ENCODE assay signal across 8 cellular contexts in genomic region chr3:127694467-127695215, GRCh38. TPM values are rescaled to one million over a fixed set of nuclear protein-coding genes. Genes with fewer than 3 reads are reported as not detected.
DNase-seq lines count a peak whose midpoint lies in the region; ATAC-seq and TF ChIP-seq lines count a peak whose summit lies in the region.

No MANE protein-coding gene starts in this region.

- intact Hi-C loops in mucosa of descending colon (cut with DNase I, micrococcal nuclease), result loop anchor here in 1 of 2 donors (10.0 kb wide), 1 partner anchor 120 kb away; no protein-coding TSS in a partner anchor

- ATAC-seq in mucosa of descending colon (peak; percentile 55), GM18870 (IDR thresholded peaks at IDR 0.05; ENCODE audit: unreplicated experiment) (no peak), HG02852 (IDR thresholded peaks at IDR 0.05; ENCODE audit: unreplicated experiment) (no peak), GM18517 (IDR thresholded peaks at IDR 0.05; ENCODE audit: unreplicated experiment) (no peak)

- H3K4me3 ChIP-seq in mucosa of descending colon, result no peak overlapping the region

- no peaks in the 10 kb centered on the region for H3K9me3 ChIP-seq in mucosa of descending colon

- in situ Hi-C loops in SK-MEL-5 (cut with HindIII; ENCODE audit: low pct_unique_long_range_greater_than_20kb, low sequenced_read_pairs), result no loop called here

- peaks cover 25% of the 10 kb centered on the region for H3K4me1 ChIP-seq in mucosa of descending colon (ENCODE audit: low read depth)

- H3K36me3 ChIP-seq in mucosa of descending colon (ENCODE audit: low read depth), result peaks cover 3% of the 10 kb centered on the region

- TF ChIP-seq CTCF in mucosa of descending colon (IDR thresholded peaks at IDR 0.05), result no peak

- DNase-seq in DMS 273 treated with DMSO at 0.1 percent for 48 hours (lab: John Stamatoyannopoulos, UW) (peak; percentile 46), LHCN-M2 (ENCODE audit: low read depth) (peak; percentile 46), SK-MEL-5 (ENCODE audit: low read depth, low spot score) (peak; percentile 71), cerebellar nuclear complex (lab: John Stamatoyannopoulos, UW) (peak; percentile 47 to 69), mucosa of descending colon (peak; percentile 66 to 73 (median 67))

RNA-seq across cellular contexts. Expression of gene ABTB1, which starts 21.9 kb away (rescaled TPM):
- total RNA-seq in LHCN-M2 (2014; rRNA removed), result 4.0 and 5.2 TPM in 2 replicates
- polyA plus RNA-seq in LHCN-M2 (2012), result 16.7 TPM
- total RNA-seq in SK-MEL-5 (2014; rRNA removed; shearing (Covaris generic)), result 1.1 and 1.3 TPM in 2 replicates
- polyA plus RNA-seq in SK-MEL-5 (2015; cell fraction: cytosol; rRNA removed), result 13.8 and 18.3 TPM in 2 replicates
- polyA plus RNA-seq in SK-MEL-5 (2015; cell fraction: nucleus; rRNA removed), result 93.8 and 129 TPM in 2 replicates
- total RNA-seq in mucosa of descending colon, result 10 to 100 TPM; 19.9 to 48.7 (median 33.7) TPM
